ENCODE assay signal across 1 cellular context in the genomic region with DNA sequence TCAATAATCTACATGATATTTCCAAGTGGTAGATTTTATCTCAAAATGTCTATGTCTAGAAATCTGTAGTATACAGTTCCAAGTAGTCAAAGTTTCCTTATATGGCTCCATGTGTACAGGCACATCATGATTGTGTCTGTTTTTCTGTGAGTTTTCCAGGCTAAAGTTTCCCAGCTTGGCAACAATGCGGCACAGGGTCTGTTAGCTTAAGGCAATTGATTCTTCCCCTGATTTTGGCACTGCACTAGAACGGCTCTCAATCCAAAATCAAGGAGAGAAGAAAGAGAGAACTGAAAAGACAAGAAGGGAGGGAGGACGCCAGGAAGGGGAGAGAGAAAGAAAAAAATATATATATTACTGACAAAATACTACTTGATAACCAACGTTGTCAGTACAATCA.
TF ChIP-seq lines count a peak whose summit lies in the region.

No MANE protein-coding gene starts in this region.

TF ChIP-seq in GM23338, 12 proteins besides CTCF, POLR2A, EP300 and RAD21:
- TF ChIP-seq ZNF462 (CRISPR knock-in tag; IDR thresholded peaks at IDR 0.05): no peak
- TF ChIP-seq ZNF114 (CRISPR knock-in tag; IDR thresholded peaks at IDR 0.05): no peak
- no peak for TF ChIP-seq NANOG (IDR thresholded peaks at IDR 0.05; ENCODE audit: borderline replicate concordance)
- TF ChIP-seq STAT1 (IDR thresholded peaks at IDR 0.05; ENCODE audit: unreplicated experiment): no peak
- no peak for TF ChIP-seq POLR2AphosphoS5 (IDR thresholded peaks at IDR 0.05; ENCODE audit: low read depth)
- TF ChIP-seq EZH2phosphoT487 (IDR thresholded peaks at IDR 0.05; ENCODE audit: unreplicated experiment): no peak
- TF ChIP-seq CREB1 (CRISPR knock-in tag; IDR thresholded peaks at IDR 0.05; ENCODE audit: low read depth): no peak
- TF ChIP-seq EZH2 (IDR thresholded peaks at IDR 0.05; ENCODE audit: low read depth, unreplicated experiment): no peak
- no peak for TF ChIP-seq JUNB (IDR thresholded peaks at IDR 0.05; ENCODE audit: unreplicated experiment)
- TF ChIP-seq ZNF331 (CRISPR knock-in tag; IDR thresholded peaks at IDR 0.05; ENCODE audit: low read depth): no peak
- TF ChIP-seq, protein P1, sequence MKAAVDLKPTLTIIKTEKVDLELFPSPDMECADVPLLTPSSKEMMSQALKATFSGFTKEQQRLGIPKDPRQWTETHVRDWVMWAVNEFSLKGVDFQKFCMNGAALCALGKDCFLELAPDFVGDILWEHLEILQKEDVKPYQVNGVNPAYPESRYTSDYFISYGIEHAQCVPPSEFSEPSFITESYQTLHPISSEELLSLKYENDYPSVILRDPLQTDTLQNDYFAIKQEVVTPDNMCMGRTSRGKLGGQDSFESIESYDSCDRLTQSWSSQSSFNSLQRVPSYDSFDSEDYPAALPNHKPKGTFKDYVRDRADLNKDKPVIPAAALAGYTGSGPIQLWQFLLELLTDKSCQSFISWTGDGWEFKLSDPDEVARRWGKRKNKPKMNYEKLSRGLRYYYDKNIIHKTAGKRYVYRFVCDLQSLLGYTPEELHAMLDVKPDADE (IDR thresholded peaks at IDR 0.05): no peak
- no peak for TF ChIP-seq REST (IDR thresholded peaks at IDR 0.05; ENCODE audit: unreplicated experiment)
